28 cellular contexts compared by ENCODE assay signal in the genomic region with DNA sequence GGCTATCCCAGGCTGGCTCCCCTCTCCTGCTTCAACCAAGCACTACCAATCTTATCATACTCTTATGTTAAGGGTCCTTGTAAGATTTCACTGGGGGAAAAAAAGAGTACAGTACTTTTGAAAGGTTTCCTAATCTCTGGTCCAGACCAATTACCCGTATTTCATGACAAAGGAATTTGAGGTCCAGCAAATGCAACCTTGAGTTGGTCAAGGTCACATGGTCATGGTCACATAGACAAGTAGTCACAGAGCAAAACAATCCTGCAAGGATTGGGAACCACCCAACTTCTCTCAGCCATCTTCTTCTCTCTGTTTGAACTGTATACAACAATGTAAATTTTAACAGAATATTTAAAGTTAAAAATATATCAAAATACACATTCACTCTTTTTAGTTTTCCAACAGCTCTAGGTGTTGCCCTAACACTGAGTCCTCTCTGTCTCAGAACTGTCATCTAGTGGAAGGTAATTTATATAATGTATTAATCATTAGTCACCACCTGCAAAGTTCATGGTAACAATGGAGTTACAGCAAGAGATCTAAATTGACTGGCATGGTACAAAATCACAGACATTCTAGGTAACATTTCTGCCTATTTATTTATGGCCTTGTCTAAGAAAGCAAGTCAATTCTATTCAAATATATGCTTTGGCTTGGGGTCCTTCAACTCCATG.
"Had no signal": no experiment of that assay in that cellular context is flagged by ENCODE, and none has a peak within 500 bp of the region (broad histone marks: within the 10 kb centered on the region; RNA-seq: fewer than 3 reads in every experiment).

No MANE protein-coding gene starts in this region.

- DNase-seq: activated CD4-positive, alpha-beta memory T cell treated with anti-CD3 and anti-CD28 coated beads, Interleukin-2, amount 10 ng/mL, durations not matched to agents 7 days and 5 days; activated CD4-positive, alpha-beta T cell treated with anti-CD3 and anti-CD28 coated beads for 1 hour; activated CD4-positive, alpha-beta T cell treated with anti-CD3 and anti-CD28 coated beads, Interleukin-2, amount 10 ng/mL, durations not matched to agents 7 days and 5 days; activated CD8-positive, alpha-beta memory T cell treated with anti-CD3 and anti-CD28 coated beads, Interleukin-2, amount 50 U/mL, for 48 hours; activated naive CD8-positive, alpha-beta T cell treated with anti-CD3 and anti-CD28 coated beads, Interleukin-2, amount 50 U/mL, for 24 hours; activated T-cell treated with anti-CD3 and anti-CD28 coated beads, Interleukin-2, amount 50 U/mL, for 24 hours; colonic mucosa; effector memory CD4-positive, alpha-beta T cell; gastrocnemius medialis; glutamatergic neuron; islet precursor cell; left colon; midbrain; naive thymus-derived CD8-positive, alpha-beta T cell; nucleus accumbens; pancreas; retina; sigmoid colon; stimulated activated CD4-positive, alpha-beta T cell treated with anti-CD3 and anti-CD28 coated beads, Interleukin-1b, Interleukin-23, amount 100 ng/mL, for 48 hours; stimulated activated CD4-positive, alpha-beta T cell treated with anti-CD3 and anti-CD28 coated beads, Interleukin-4, amount 100 ng/mL, for 4 hours; stimulated activated CD8-positive, alpha-beta memory T cell treated with anti-CD3 and anti-CD28 coated beads, Interleukin-4, amount 100 ng/mL, for 48 hours; stimulated activated naive CD8-positive, alpha-beta T cell treated with anti-CD3 and anti-CD28 coated beads, Interleukin-15, amount 100 ng/mL, for 72 hours; substantia nigra; T-helper 17 cell; T1000 had no signal

- ATAC-seq: activated naive CD8-positive, alpha-beta T cell treated with anti-CD3 and anti-CD28 coated beads, Interleukin-2, amount 50 U/mL, for 24 hours; gastrocnemius medialis; left colon; naive thymus-derived CD8-positive, alpha-beta T cell; stimulated activated memory B cell treated with anti-CD40 and anti-IgM and Interleukin-4, amounts not matched to agents 10 μg/mL and 1 μg/mL and 100 μg/mL, for 72 hours; stimulated activated naive CD8-positive, alpha-beta T cell treated with anti-CD3 and anti-CD28 coated beads, Interleukin-15, amount 100 ng/mL, for 72 hours; T-helper 17 cell had no signal

- H3K27ac ChIP-seq: colonic mucosa, esophagus muscularis mucosa, gastrocnemius medialis, pancreas, prostate gland, sigmoid colon had no signal
